Comparison of ENCODE assay signal across 1 cellular context in genomic region chr6:82246370-82246769, GRCh38.
TF ChIP-seq lines count a peak whose summit lies in the region.

No MANE protein-coding gene starts in this region.

TF ChIP-seq in HCT116, 20 proteins besides CTCF, POLR2A, EP300 and RAD21 (continued from another document):
- TF ChIP-seq MAX (IDR thresholded peaks at IDR 0.05) (no peak), EZH2phosphoT487 (IDR thresholded peaks at IDR 0.05; ENCODE audit: borderline replicate concordance) (no peak), SIN3A (IDR thresholded peaks at IDR 0.05; ENCODE audit: low read depth) (no peak)
